Comparison of ENCODE assay signal across 8 cellular contexts in genomic region chr5:135033026-135033861, GRCh38. TPM values are rescaled to one million over a fixed set of nuclear protein-coding genes. Genes with fewer than 3 reads are reported as not detected.
DNase-seq lines count a peak whose midpoint lies in the region; ATAC-seq, FAIRE-seq and TF ChIP-seq lines count a peak whose summit lies in the region.

No MANE protein-coding gene starts in this region.

- CTCF ChIA-PET in A549 (lab: Yijun Ruan, JAX), result interaction anchor here (0.9 to 2.0 kb wide), 7 partner anchors 9 to 317 kb away, joined by 3 to 7 read pairs (median 3); no protein-coding TSS in a partner anchor

- peaks cover 13% of the 10 kb centered on the region for H3K4me1 ChIP-seq in A549

- peak; percentile 32 to 62 for DNase-seq in A549 (ENCODE audit: low read depth in 1 of 2, low spot score in 1 of 2)
- no peak for DNase-seq in GM06990 (ENCODE audit: extremely low read depth, insufficient read length)
- peak; percentile 76 for DNase-seq in NCI-H69 (lab: John Stamatoyannopoulos, UW)
- DNase-seq in dorsolateral prefrontal cortex, result no peak
- no peak for DNase-seq in naive thymus-derived CD8-positive, alpha-beta T cell
- DNase-seq in GM19240 (ENCODE audit: insufficient read length, low spot score), result no peak
- no peak for DNase-seq in mucosa of gallbladder (ENCODE audit: low spot score)

- FAIRE-seq in A549 (lab: Jason Lieb, UNC), result no peak

- no peaks in the 10 kb centered on the region for H3K36me3 ChIP-seq in GM06990 (ENCODE audit: control insufficient read depth, insufficient read depth, low read length)

- H3K4me2 ChIP-seq in A549, result peak overlapping the region; percentile 73

- H3K27me3 ChIP-seq in GM06990 (replicated peaks; ENCODE audit: control insufficient read depth, insufficient read depth, low read length) (peaks cover 4% of the 10 kb centered on the region), dorsolateral prefrontal cortex (peaks cover 33 to 100% (median 96%) of the 10 kb centered on the region in 45 donors)

- POLR2A ChIA-PET in A549 (lab: Yijun Ruan, JAX), result interaction anchor here (0.6 to 1.3 kb wide), 3 partner anchors 8 to 215 kb away, joined by 3 to 4 read pairs (median 3); no protein-coding TSS in a partner anchor
- POLR2A ChIA-PET in naive thymus-derived CD8-positive, alpha-beta T cell (lab: Charles Lee), result no interaction called here

- H3K4me3 Mint-ChIP-seq in naive thymus-derived CD8-positive, alpha-beta T cell, result peak overlapping the region; percentile 68 to 92 (median 80)

- H3K27me3 Mint-ChIP-seq in naive thymus-derived CD8-positive, alpha-beta T cell, result peaks cover 45 to 94% (median 66%) of the 10 kb centered on the region in 5 donors

- no peak for TF ChIP-seq EP300 in A549 (IDR thresholded peaks at IDR 0.05)

- TF ChIP-seq CTCF in A549 (IDR thresholded peaks at IDR 0.05) (no peak), GM06990 (IDR thresholded peaks at IDR 0.05; ENCODE audit: insufficient read depth, low read length, poor library complexity, severe bottlenecking) (no peak), dorsolateral prefrontal cortex (IDR thresholded peaks at IDR 0.05 in 54 of 56, conservative IDR thresholded peaks at IDR 0.05 in 2 of 56; ENCODE audit: low read depth in 1 of 56, partially characterized antibody in 56 of 56) (no peak)

- peak overlapping the region; percentile 89 to 96 for H3K27ac ChIP-seq in A549
- no peak overlapping the region for H3K27ac ChIP-seq in dorsolateral prefrontal cortex

- peaks cover 24 to 60% (median 42%) of the 10 kb centered on the region in 4 donors for H3K4me1 Mint-ChIP-seq in naive thymus-derived CD8-positive, alpha-beta T cell

- H3K36me3 Mint-ChIP-seq in naive thymus-derived CD8-positive, alpha-beta T cell, result peaks cover 1 to 9% (median 6%) of the 10 kb centered on the region in 3 donors

- intact Hi-C loops in dorsolateral prefrontal cortex (cut with DNase I), result no loop called here

- H3K4me3 ChIP-seq in A549 (peak overlapping the region; percentile 65), GM06990 (replicated peaks; ENCODE audit: low read depth, low read length) (peak overlapping the region; percentile 57), dorsolateral prefrontal cortex (peak overlapping the region in 55 of 59 donors; percentile 5 to 59 (median 30))

- peak; percentile 42 to 55 for ATAC-seq in A549
- peak; percentile 35 to 38 for ATAC-seq in naive thymus-derived CD8-positive, alpha-beta T cell
- no peak for ATAC-seq in HG03108 (IDR thresholded peaks at IDR 0.05; ENCODE audit: unreplicated experiment)

- H3K9me3 Mint-ChIP-seq in naive thymus-derived CD8-positive, alpha-beta T cell, result peaks cover 0 to 6% (median 0%) of the 10 kb centered on the region in 9 donors

- peak; percentile 30 for TF ChIP-seq POLR2A in A549 (IDR thresholded peaks at IDR 0.05; ENCODE audit: low read length)

- H3K9me3 ChIP-seq in A549, result no peaks in the 10 kb centered on the region

- WGBS in A549 (ENCODE audit: missing lambda C conversion rate), result 2% methylated on average over 48 of the region's 88 CpGs

- H3K27ac Mint-ChIP-seq in naive thymus-derived CD8-positive, alpha-beta T cell, result no peak overlapping the region

- 0 out of 5 replicates have a peak, but pooled peaks of 1 of the 2 experiments have one; percentile 14 for TF ChIP-seq RAD21 in A549 (conservative IDR thresholded peaks at IDR 0.05 in 1 of 2, IDR thresholded peaks at IDR 0.05 in 1 of 2)

TF ChIP-seq in A549, 52 proteins besides CTCF, POLR2A, EP300 and RAD21:
- TF ChIP-seq HDAC2 (IDR thresholded peaks at IDR 0.05), result peak; percentile 74; the same call in 1 of the 2 replicates
- TF ChIP-seq E2F6 (IDR thresholded peaks at IDR 0.05; ENCODE audit: borderline replicate concordance, low read depth), result peak; percentile 21
- no peak for TF ChIP-seq ZSCAN20 (CRISPR knock-in tag; IDR thresholded peaks at IDR 0.05)
- TF ChIP-seq, protein P1, sequence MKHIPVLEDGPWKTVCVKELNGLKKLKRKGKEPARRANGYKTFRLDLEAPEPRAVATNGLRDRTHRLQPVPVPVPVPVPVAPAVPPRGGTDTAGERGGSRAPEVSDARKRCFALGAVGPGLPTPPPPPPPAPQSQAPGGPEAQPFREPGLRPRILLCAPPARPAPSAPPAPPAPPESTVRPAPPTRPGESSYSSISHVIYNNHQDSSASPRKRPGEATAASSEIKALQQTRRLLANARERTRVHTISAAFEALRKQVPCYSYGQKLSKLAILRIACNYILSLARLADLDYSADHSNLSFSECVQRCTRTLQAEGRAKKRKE (CRISPR knock-in tag; IDR thresholded peaks at IDR 0.05; ENCODE audit: low read depth), result no peak
- TF ChIP-seq, protein P2, sequence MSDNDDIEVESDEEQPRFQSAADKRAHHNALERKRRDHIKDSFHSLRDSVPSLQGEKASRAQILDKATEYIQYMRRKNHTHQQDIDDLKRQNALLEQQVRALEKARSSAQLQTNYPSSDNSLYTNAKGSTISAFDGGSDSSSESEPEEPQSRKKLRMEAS (IDR thresholded peaks at IDR 0.05), result peak; percentile 83; the same call in 1 of the 2 replicates
- peak; percentile 7 to 68; a peak in 2 of 4 replicates for TF ChIP-seq CEBPB (IDR thresholded peaks at IDR 0.05)

RNA-seq across cellular contexts. Expression of gene PITX1, which starts 0.8 kb away (rescaled TPM):
- polyA plus RNA-seq in A549 (2011; rRNA removed) (9.7 and 11.1 TPM in 2 replicates), A549 (2017; fragmentation: RNase III; extraction: RNeasy Plus Mini Kit Qiagen cat#74134 plus additional on column Dnase treatment) (15.8 to 17.1 TPM (median 16.7 TPM) in 3 replicates)
- 25.5 and 35.0 TPM in 2 replicates for polyA plus RNA-seq in A549 (2012; cell fraction: cytosol; rRNA removed)
- 20.7 and 41.2 TPM in 2 replicates for polyA plus RNA-seq in A549 (2012; cell fraction: nucleus; rRNA removed)
- polyA minus RNA-seq in A549 (2011; rRNA and poly(A)+ RNA removed), result 3.9 and 4.9 TPM in 2 replicates
- total RNA-seq in dorsolateral prefrontal cortex (under 1 TPM in 1 of 120 experiments, not detected in 119; 0.59 TPM), mucosa of gallbladder (7.3 TPM)
- not detected for total RNA-seq in naive thymus-derived CD8-positive, alpha-beta T cell
- polyA plus RNA-seq in naive thymus-derived CD8-positive, alpha-beta T cell, result not detected

Comparison
In these comparisons a context has a peak if more than half of its experiments do, and no peak if none do; other contexts are left out.
1. DNase-seq: peak in A549 (2 of 2) and NCI-H69 (single experiment); none in GM06990 (single experiment), dorsolateral prefrontal cortex (0 of 10), naive thymus-derived CD8-positive, alpha-beta T cell (0 of 10), GM19240 (single experiment) and mucosa of gallbladder (single experiment).
2. H3K27ac ChIP-seq: peak in A549 (2 of 2); none in dorsolateral prefrontal cortex (0 of 59).
3. Peak in every context shown above with its lines, with median percentiles within 50 percentile points of each other: H3K4me3 ChIP-seq.